ENCODE assay signal across 8 cellular contexts in genomic region chr22:39530692-39531331, GRCh38. TPM values are rescaled to one million over a fixed set of nuclear protein-coding genes. Genes with fewer than 3 reads are reported as not detected.
DNase-seq lines count a peak whose midpoint lies in the region; ATAC-seq, FAIRE-seq and TF ChIP-seq lines count a peak whose summit lies in the region.

No MANE protein-coding gene starts in this region.

- RAD21 ChIA-PET in GM12878 (lab: Charles Lee; ENCODE audit: unreplicated experiment) = interaction anchor here (0.9 to 4.7 kb wide), 10 partner anchors 11 to 494 kb away, joined by 3 to 44 read pairs (median 15); partner anchors contain the start of genes ATF4, MIEF1, RPL3 and TAB1

- H3K4me3 ChIP-seq in GM12878 (peak overlapping the region; percentile 99), gastroesophageal sphincter (no peak overlapping the region)

- intact Hi-C loops in GM12878 (cut with micrococcal nuclease; ENCODE audit: unreplicated experiment) = loop anchor here (5.0 kb wide), 1 partner anchor 816 kb away; the partner anchor contains the start of gene ADSL

- no peak for TF ChIP-seq POLR2A in GM12878 (IDR thresholded peaks at IDR 0.05; ENCODE audit: low read depth, low read length)
- no peak for TF ChIP-seq POLR2A in gastroesophageal sphincter (IDR thresholded peaks at IDR 0.05)

- no peak for TF ChIP-seq EP300 in GM12878 (IDR thresholded peaks at IDR 0.05; ENCODE audit: borderline replicate concordance in 1 of 2, control insufficient read depth in 1 of 2, low read depth in 2 of 2, low read length in 2 of 2)
- TF ChIP-seq EP300 in gastroesophageal sphincter (IDR thresholded peaks at IDR 0.05) = no peak

- 52% methylated on average over 9 of the region's 9 CpGs for WGBS in GM12878 (ENCODE audit: insufficient coverage, insufficient replicate concordance, low lambda C conversion rate, missing lambda C conversion rate)
- WGBS in gastroesophageal sphincter (ENCODE audit: low coverage in 1 of 2), 2 donors = 26 to 41% methylated on average over 6 to 7 of the region's 9 CpGs

- CTCF ChIA-PET in GM12878 (lab: Yijun Ruan, JAX) = interaction anchor here (0.8 to 17.8 kb wide), 18 partner anchors 10 to 690 kb away, joined by 3 to 372 read pairs (median 7); partner anchors contain the start of genes ATF4, MIEF1, RPL3 and TAB1

- H3K4me1 ChIP-seq in GM12878 (ENCODE audit: control insufficient read depth, insufficient read depth, low read length) (peaks cover 42% of the 10 kb centered on the region), gastroesophageal sphincter (peaks cover 2 to 76% (median 56%) of the 10 kb centered on the region in 3 donors)

- H3K79me2 ChIP-seq in GM12878 (ENCODE audit: control insufficient read depth, insufficient read depth, low read length) = peaks cover 47% of the 10 kb centered on the region

- TSS peak; percentile 73 for BruUV-seq in GM12878 (replicated peaks; lab: Mats Ljungman, UMichigan)

- H3K9me3 ChIP-seq in GM12878 (replicated peaks; ENCODE audit: control insufficient read depth, insufficient read depth, low read length) (no peaks in the 10 kb centered on the region), gastroesophageal sphincter (no peaks in the 10 kb centered on the region)

- H2AFZ ChIP-seq in GM12878 (ENCODE audit: control insufficient read depth, low read depth, low read length) = no peak overlapping the region

- DNase-seq in DMS53 (lab: John Stamatoyannopoulos, UW) = peak; percentile 66
- no peak for DNase-seq in DMS53 treated with DMSO at 0.1 percent for 48 hours (lab: John Stamatoyannopoulos, UW; ENCODE audit: unreplicated experiment)
- DNase-seq in NCI-H1694 treated with DMSO at 0.1 percent for 48 hours (lab: John Stamatoyannopoulos, UW) = peak; percentile 34
- no peak for DNase-seq in GM12878 (ENCODE audit: low read depth, low spot score)
- peak in 2 of 10 donors; percentile 34 to 41 for DNase-seq in naive thymus-derived CD8-positive, alpha-beta T cell
- no peak for DNase-seq in GM10266 (ENCODE audit: extremely low spot score)

- H3K27me3 ChIP-seq in GM12878 (replicated peaks in 1 of 2; ENCODE audit: control insufficient read depth in 2 of 2, insufficient read depth in 2 of 2, low read length in 1 of 2) = no peaks in the 10 kb centered on the region
- no peaks in the 10 kb centered on the region for H3K27me3 ChIP-seq in gastroesophageal sphincter

- H3K4me2 ChIP-seq in GM12878 (ENCODE audit: control insufficient read depth, insufficient read depth) = peak overlapping the region; percentile 100

- no peaks in the 10 kb centered on the region for H4K20me1 ChIP-seq in GM12878 (ENCODE audit: control insufficient read depth, insufficient read depth)

- POLR2A ChIA-PET in GM12878 (lab: Charles Lee) = interaction anchor here (0.6 to 2.4 kb wide), 10 partner anchors 8 to 513 kb away, joined by 3 to 9 read pairs (median 4); partner anchors contain the start of genes ATF4, MIEF1, RPL3 and TAB1
- POLR2A ChIA-PET in naive thymus-derived CD8-positive, alpha-beta T cell (lab: Charles Lee) = interaction anchor here (0.7 to 10.6 kb wide), 11 partner anchors 8 to 451 kb away, joined by 3 to 135 read pairs (median 5); partner anchors contain the start of genes ATF4, MIEF1, RPL3 and TAB1

- H3K27ac Mint-ChIP-seq in naive thymus-derived CD8-positive, alpha-beta T cell = peak overlapping the region in 8 of 10 donors; percentile 76 to 98 (median 91)

- peaks cover 0 to 5% of the 10 kb centered on the region in 2 experiments; a peak in 1 of 4 replicates for H3K36me3 ChIP-seq in GM12878 (ENCODE audit: control insufficient read depth in 2 of 2, insufficient read depth in 2 of 2, low read length in 1 of 2)
- peaks cover 0 to 29% of the 10 kb centered on the region in 2 donors for H3K36me3 ChIP-seq in gastroesophageal sphincter

- no peak for FAIRE-seq in GM12878 (lab: Jason Lieb, UNC)

- peaks cover 31 to 76% (median 72%) of the 10 kb centered on the region in 4 donors for H3K4me1 Mint-ChIP-seq in naive thymus-derived CD8-positive, alpha-beta T cell

- in situ Hi-C loops in GM12878 (cut with MboI) = no loop called here

- H3K4me3 Mint-ChIP-seq in naive thymus-derived CD8-positive, alpha-beta T cell = peak overlapping the region; percentile 90 to 99 (median 97)

- TF ChIP-seq CTCF in GM12878 (IDR thresholded peaks at IDR 0.05 in 2 of 3, conservative IDR thresholded peaks at IDR 0.05 in 1 of 3; ENCODE audit: control insufficient read depth in 2 of 3, extremely low read depth in 1 of 3, insufficient read depth in 1 of 3, low read depth in 3 of 3, low read length in 3 of 3) (peak; percentile 21 to 35 (median 30); a peak in 2 of 6 replicates), GM10266 (IDR thresholded peaks at IDR 0.05; ENCODE audit: control insufficient read depth, insufficient read depth, low read depth, missing control alignments) (no peak), gastroesophageal sphincter (IDR thresholded peaks at IDR 0.05) (peak in 2 of 4 experiments; percentile 9 to 17)

- peaks cover 0 to 1% (median 0%) of the 10 kb centered on the region in 5 donors for H3K27me3 Mint-ChIP-seq in naive thymus-derived CD8-positive, alpha-beta T cell

- peaks cover 0 to 33% (median 3%) of the 10 kb centered on the region in 3 donors for H3K36me3 Mint-ChIP-seq in naive thymus-derived CD8-positive, alpha-beta T cell

- 0 out of 2 replicates have a peak overlapping the region, but pooled peaks have one; percentile 96 for H3K27ac ChIP-seq in GM12878 (ENCODE audit: control insufficient read depth, insufficient read depth)
- H3K27ac ChIP-seq in gastroesophageal sphincter = peak overlapping the region in 1 of 4 donors; percentile 100

- ATAC-seq in GM12878 (no peak), gastroesophageal sphincter (no peak)
- no peak for ATAC-seq in naive thymus-derived CD8-positive, alpha-beta T cell
- no peak for ATAC-seq in activated CD4-positive, CD25-positive, alpha-beta regulatory T cell treated with anti-CD3 and anti-CD28 coated beads, Interleukin-2, amount 50 U/mL, for 24 hours

- no peaks in the 10 kb centered on the region for H3K9me3 Mint-ChIP-seq in naive thymus-derived CD8-positive, alpha-beta T cell

- no peak overlapping the region for H3K9ac ChIP-seq in GM12878 (ENCODE audit: control insufficient read depth, insufficient read depth, low read length)

- TF ChIP-seq RAD21 in GM12878 (IDR thresholded peaks at IDR 0.05; ENCODE audit: insufficient read depth, low read depth, low read length) = no peak

- SMC1A ChIA-PET in GM12878 (lab: Charles Lee; ENCODE audit: uncharacterized antibody, unreplicated experiment) = interaction anchor here (0.7 to 2.9 kb wide), 13 partner anchors 11 to 360 kb away, joined by 3 to 30 read pairs (median 9); partner anchors contain the start of genes ATF4, MIEF1 and TAB1

RNA-seq across cellular contexts. Expression of gene RPS19BP1, which starts 1.7 kb away (rescaled TPM):
- total RNA-seq in GM12878 (2013; cell fraction: nucleolus; rRNA removed) = 43.6 and 46.7 TPM in 2 replicates
- total RNA-seq in GM12878 (2014; rRNA removed) (106 and 132 TPM in 2 replicates), GM12878 (2014; rRNA removed; fragmentation: Illumina TruSeq; extraction: Trizol) (36.6 and 47.5 TPM in 2 replicates), GM12878 (2021) (83.6 and 85.7 TPM in 2 replicates), gastroesophageal sphincter (100 to 1,000 TPM; 144 to 176 (median 160) TPM)
- 23.5 TPM for polyA plus RNA-seq in GM12878 (2011; ENCODE audit: low read depth)
- polyA plus RNA-seq in GM12878 (2011; rRNA removed) (48.1 and 71.5 TPM in 2 replicates), GM12878 (2014; fragmentation: Illumina TruSeq; extraction: Trizol) (8.8 and 20.3 TPM in 2 replicates), GM12878 (2014; fragmentation: Nextera tagmentation; extraction: Ambion mirVana) (10 to 100 TPM in 1 of 2 experiments, 1 to 10 TPM in 1; 2.7 to 14.3 TPM), GM12878 (2014; rRNA removed) (146 and 170 TPM in 2 replicates), GM12878 (2016; fragmentation: Nextera tagmentation; extraction: Ambion mirVana) (100 to 1,000 TPM; 178 to 206 TPM)
- 100 and 140 TPM in 2 replicates for polyA plus RNA-seq in GM12878 (2011; cell fraction: cytosol; rRNA removed)
- polyA plus RNA-seq in GM12878 (2011; cell fraction: nucleus; rRNA removed) = 73.0 and 84.9 TPM in 2 replicates
- polyA plus RNA-seq in GM12878 (2012) = 59.4 and 59.8 TPM in 2 replicates
- polyA minus RNA-seq in GM12878 (2011; rRNA and poly(A)+ RNA removed) = 11.3 and 24.2 TPM in 2 replicates
- 8.0 and 9.8 TPM in 2 replicates for polyA minus RNA-seq in GM12878 (2011; cell fraction: cytosol; rRNA and poly(A)+ RNA removed)
- polyA minus RNA-seq in GM12878 (2011; cell fraction: nucleus; rRNA and poly(A)+ RNA removed) = 19.3 and 32.1 TPM in 2 replicates
- total RNA-seq in naive thymus-derived CD8-positive, alpha-beta T cell = 10 to 100 TPM; 76.1 to 78.2 TPM
- polyA plus RNA-seq in naive thymus-derived CD8-positive, alpha-beta T cell = 100 to 1,000 TPM; 122 to 129 (median 128) TPM

RNA-seq across cellular contexts. Expression of gene ATF4, which starts 10.4 kb away (rescaled TPM):
- 140 and 144 TPM in 2 replicates for total RNA-seq in GM12878 (2013; cell fraction: nucleolus; rRNA removed)
- total RNA-seq in GM12878 (2014; rRNA removed) (308 and 320 TPM in 2 replicates), GM12878 (2014; rRNA removed; fragmentation: Illumina TruSeq; extraction: Trizol) (340 and 355 TPM in 2 replicates), GM12878 (2021) (326 and 331 TPM in 2 replicates), gastroesophageal sphincter (100 to 1,000 TPM; 450 to 718 (median 563) TPM)
- polyA plus RNA-seq in GM12878 (2011; ENCODE audit: low read depth) = 395 TPM
- polyA plus RNA-seq in GM12878 (2011; rRNA removed) (566 and 603 TPM in 2 replicates), GM12878 (2014; fragmentation: Illumina TruSeq; extraction: Trizol) (520 and 576 TPM in 2 replicates), GM12878 (2014; fragmentation: Nextera tagmentation; extraction: Ambion mirVana) (100 to 1,000 TPM in 1 of 2 experiments, 10 to 100 TPM in 1; 88.3 to 187 TPM), GM12878 (2014; rRNA removed) (508 and 605 TPM in 2 replicates), GM12878 (2016; fragmentation: Nextera tagmentation; extraction: Ambion mirVana) (100 to 1,000 TPM; 165 to 178 TPM)
- 689 and 827 TPM in 2 replicates for polyA plus RNA-seq in GM12878 (2011; cell fraction: cytosol; rRNA removed)
- 737 and 862 TPM in 2 replicates for polyA plus RNA-seq in GM12878 (2011; cell fraction: nucleus; rRNA removed)
- 477 and 719 TPM in 2 replicates for polyA plus RNA-seq in GM12878 (2012)
- 145 and 253 TPM in 2 replicates for polyA minus RNA-seq in GM12878 (2011; rRNA and poly(A)+ RNA removed)
- polyA minus RNA-seq in GM12878 (2011; cell fraction: cytosol; rRNA and poly(A)+ RNA removed) = 58.9 and 61.0 TPM in 2 replicates
- 146 and 184 TPM in 2 replicates for polyA minus RNA-seq in GM12878 (2011; cell fraction: nucleus; rRNA and poly(A)+ RNA removed)
- total RNA-seq in naive thymus-derived CD8-positive, alpha-beta T cell = 100 to 1,000 TPM; 301 to 312 TPM
- 100 to 1,000 TPM in 1 of 3 donors, 10 to 100 TPM in 2; 51.9 to 122 (median 61.0) TPM for polyA plus RNA-seq in naive thymus-derived CD8-positive, alpha-beta T cell

RNA-seq across cellular contexts. Expression of gene MIEF1, which starts 28.7 kb away (rescaled TPM):
- 32.3 and 33.3 TPM in 2 replicates for total RNA-seq in GM12878 (2013; cell fraction: nucleolus; rRNA removed)
- total RNA-seq in GM12878 (2014; rRNA removed) (27.9 and 28.3 TPM in 2 replicates), GM12878 (2014; rRNA removed; fragmentation: Illumina TruSeq; extraction: Trizol) (24.0 and 26.4 TPM in 2 replicates), GM12878 (2021) (50.9 and 52.3 TPM in 2 replicates), gastroesophageal sphincter (10 to 100 TPM; 17.8 to 28.3 (median 21.4) TPM)
- polyA plus RNA-seq in GM12878 (2011; ENCODE audit: low read depth) = 17.7 TPM
- polyA plus RNA-seq in GM12878 (2011; rRNA removed) (21.3 and 27.9 TPM in 2 replicates), GM12878 (2014; fragmentation: Illumina TruSeq; extraction: Trizol) (33.1 and 35.8 TPM in 2 replicates), GM12878 (2014; fragmentation: Nextera tagmentation; extraction: Ambion mirVana) (10 to 100 TPM; 12.4 to 13.8 TPM), GM12878 (2014; rRNA removed) (30.6 and 35.2 TPM in 2 replicates), GM12878 (2016; fragmentation: Nextera tagmentation; extraction: Ambion mirVana) (10 to 100 TPM; 43.2 to 46.3 TPM)
- 29.7 and 30.5 TPM in 2 replicates for polyA plus RNA-seq in GM12878 (2011; cell fraction: cytosol; rRNA removed)
- polyA plus RNA-seq in GM12878 (2011; cell fraction: nucleus; rRNA removed) = 19.1 and 27.5 TPM in 2 replicates
- 22.3 and 24.9 TPM in 2 replicates for polyA plus RNA-seq in GM12878 (2012)
- polyA minus RNA-seq in GM12878 (2011; rRNA and poly(A)+ RNA removed) = 40.1 and 42.5 TPM in 2 replicates
- 15.5 and 17.6 TPM in 2 replicates for polyA minus RNA-seq in GM12878 (2011; cell fraction: cytosol; rRNA and poly(A)+ RNA removed)
- polyA minus RNA-seq in GM12878 (2011; cell fraction: nucleus; rRNA and poly(A)+ RNA removed) = 11.0 and 23.4 TPM in 2 replicates
- total RNA-seq in naive thymus-derived CD8-positive, alpha-beta T cell = 10 to 100 TPM; 41.8 to 47.8 TPM
- 10 to 100 TPM; 22.2 to 35.8 (median 25.9) TPM for polyA plus RNA-seq in naive thymus-derived CD8-positive, alpha-beta T cell

RNA-seq across cellular contexts. Expression of gene CACNA1I, which starts 39.7 kb away (rescaled TPM):
- 0.07 and 0.10 TPM in 2 replicates for total RNA-seq in GM12878 (2013; cell fraction: nucleolus; rRNA removed)
- not detected in 2 replicates for total RNA-seq in GM12878 (2014; rRNA removed)
- not detected in 2 replicates for total RNA-seq in GM12878 (2014; rRNA removed; fragmentation: Illumina TruSeq; extraction: Trizol)
- 0.03 TPM in 2 replicates for total RNA-seq in GM12878 (2021)
- polyA plus RNA-seq in GM12878 (2011; ENCODE audit: low read depth) = not detected
- polyA plus RNA-seq in GM12878 (2011; rRNA removed) = 0.01 TPM in 1 of 2 replicates, not detected in the other
- 0.01 TPM in 1 of 2 replicates, not detected in the other for polyA plus RNA-seq in GM12878 (2011; cell fraction: cytosol; rRNA removed)
- polyA plus RNA-seq in GM12878 (2011; cell fraction: nucleus; rRNA removed) = 0.04 and 0.06 TPM in 2 replicates
- polyA plus RNA-seq in GM12878 (2012) = not detected in 2 replicates
- not detected in 2 replicates for polyA plus RNA-seq in GM12878 (2014; fragmentation: Illumina TruSeq; extraction: Trizol)
- polyA plus RNA-seq in GM12878 (2014; fragmentation: Nextera tagmentation; extraction: Ambion mirVana) = not detected
- not detected in 2 replicates for polyA plus RNA-seq in GM12878 (2014; rRNA removed)
- polyA plus RNA-seq in GM12878 (2016; fragmentation: Nextera tagmentation; extraction: Ambion mirVana) = not detected
- polyA minus RNA-seq in GM12878 (2011; rRNA and poly(A)+ RNA removed) = under 0.01 TPM in 1 of 2 replicates, not detected in the other
- not detected in 2 replicates for polyA minus RNA-seq in GM12878 (2011; cell fraction: cytosol; rRNA and poly(A)+ RNA removed)
- polyA minus RNA-seq in GM12878 (2011; cell fraction: nucleus; rRNA and poly(A)+ RNA removed) = not detected in 2 replicates
- 10 to 100 TPM; 14.4 to 14.9 TPM for total RNA-seq in naive thymus-derived CD8-positive, alpha-beta T cell
- polyA plus RNA-seq in naive thymus-derived CD8-positive, alpha-beta T cell = under 1 TPM; 0.04 to 0.33 (median 0.10) TPM
- under 1 TPM; 0.04 to 0.54 (median 0.11) TPM for total RNA-seq in gastroesophageal sphincter

Comparison
In these comparisons a context has a peak if more than half of its experiments do, and no peak if none do; other contexts are left out.
1. DNase-seq: peak in DMS53 (single experiment) and NCI-H1694 treated with DMSO at 0.1 percent for 48 hours (single experiment); none in DMS53 treated with DMSO at 0.1 percent for 48 hours (single experiment), GM12878 (single experiment) and GM10266 (single experiment).